ENCODE assay signal across 8 cellular contexts in the genomic region with DNA sequence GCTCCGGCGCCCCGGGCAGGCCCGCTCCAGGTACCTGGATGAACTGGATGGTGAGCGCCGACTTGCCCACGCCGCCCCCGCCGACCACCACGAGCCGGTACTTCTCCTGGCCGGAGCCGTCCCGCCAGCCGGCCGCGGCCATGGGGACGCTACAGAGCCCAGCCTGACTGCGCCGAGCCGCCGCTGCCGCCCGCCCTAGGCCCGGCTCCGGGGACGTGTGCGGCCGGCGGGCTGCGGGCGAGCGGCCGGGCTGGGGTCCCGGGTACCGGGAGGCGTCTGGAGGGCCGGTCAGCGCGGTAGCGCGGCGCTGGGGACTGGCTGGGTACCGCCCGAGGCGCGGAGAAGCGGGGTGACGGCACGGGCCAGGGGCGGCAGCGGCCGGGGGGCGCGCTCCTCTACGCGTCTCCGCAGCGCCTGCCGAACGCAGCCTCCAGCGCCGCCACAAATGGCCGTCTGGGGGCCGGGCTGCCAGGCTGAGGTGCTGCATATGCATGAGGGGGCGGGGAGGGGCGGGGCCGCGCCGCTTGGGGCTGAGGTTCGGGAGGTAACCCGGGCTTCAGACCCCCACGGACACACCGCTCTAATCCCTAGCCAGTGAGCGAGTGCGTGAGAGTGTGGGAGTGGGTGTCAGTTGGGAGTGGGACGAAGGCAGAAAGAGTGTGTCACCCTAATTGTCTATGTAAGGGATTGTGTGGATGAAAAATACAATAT. TPM values are rescaled to one million over a fixed set of nuclear protein-coding genes. Genes with fewer than 3 reads are reported as not detected.
DNase-seq lines count a peak whose midpoint lies in the region; ATAC-seq and TF ChIP-seq lines count a peak whose summit lies in the region.

TSS of gene RRAS2 (minus strand) at position 455 of the 711 bp plus-strand sequence. CDS start at position 142, 313 bp downstream.

- intact Hi-C loops in adrenal gland (cut with DNase I) (loop anchor here in 1 of 2 donors (10.0 kb wide), 1 partner anchor 54 kb away; no protein-coding TSS in a partner anchor), left ventricle myocardium superior (cut with micrococcal nuclease) (no loop called here), vagina (cut with DNase I) (no loop called here)

- peak within 1 kb of the TSS in 4 of 5 donors; percentile 59 to 90 (median 62) for H3K27ac ChIP-seq in adrenal gland
- peak within 1 kb of the TSS; percentile 80 for H3K27ac ChIP-seq in vagina

- H3K9me3 ChIP-seq in adrenal gland (replicated peaks in 1 of 3) (no peaks in the 10 kb centered on the region), vagina (no peaks in the 10 kb centered on the region)

- 0 to 1% (median 1%) methylated on average over 15 to 78 of the region's 78 CpGs for WGBS in adrenal gland, 4 donors

- DNase-seq in Daoy (ENCODE audit: low read depth) (peak; percentile 89), adrenal gland (peak; percentile 65 to 78 (median 74)), left ventricle myocardium superior (peak; percentile 88), renal cortical epithelial cell (ENCODE audit: low read depth) (peak; percentile 42), vagina (ENCODE audit: extremely low spot score in 2 of 2) (no peak)
- peak; percentile 51 for DNase-seq in Jurkat, Clone E6-1 (ENCODE audit: low read depth, low spot score)

- H3K27ac Mint-ChIP-seq in T-helper 1 cell treated with Interleukin-12 subunit alpha and Interleukin-12 subunit beta and Interleukin-4 antibody, amounts not matched to agents 30 μg/mL and 1 μg/mL, for 36 hours: peak within 1 kb of the TSS; percentile 94

- H3K36me3 ChIP-seq in adrenal gland (replicated peaks in 1 of 2) (no peaks in the 10 kb centered on the region), vagina (no peaks in the 10 kb centered on the region)

- peak within 1 kb of the TSS; percentile 99 for H3K4me3 Mint-ChIP-seq in T-helper 1 cell treated with Interleukin-12 subunit alpha and Interleukin-12 subunit beta and Interleukin-4 antibody, amounts not matched to agents 30 μg/mL and 1 μg/mL, for 36 hours

- peaks cover 5 to 9% of the 10 kb centered on the region in 2 donors for H3K4me1 ChIP-seq in adrenal gland (replicated peaks in 1 of 2)
- peaks cover 16% of the 10 kb centered on the region for H3K4me1 ChIP-seq in vagina

- no peak for TF ChIP-seq CTCF in adrenal gland (IDR thresholded peaks at IDR 0.05)
- TF ChIP-seq CTCF in vagina (IDR thresholded peaks at IDR 0.05): no peak

- H3K27me3 Mint-ChIP-seq in T-helper 1 cell treated with Interleukin-12 subunit alpha and Interleukin-12 subunit beta and Interleukin-4 antibody, amounts not matched to agents 30 μg/mL and 1 μg/mL, for 36 hours (ENCODE audit: low read depth): no peaks in the 10 kb centered on the region

- peak; percentile 89 for ATAC-seq in GM21526 (IDR thresholded peaks at IDR 0.05; ENCODE audit: low FRiP score, unreplicated experiment)
- peak; percentile 90 for ATAC-seq in left ventricle myocardium superior

- H3K9me3 Mint-ChIP-seq in T-helper 1 cell treated with Interleukin-12 subunit alpha and Interleukin-12 subunit beta and Interleukin-4 antibody, amounts not matched to agents 30 μg/mL and 1 μg/mL, for 36 hours: no peaks in the 10 kb centered on the region

- TF ChIP-seq POLR2A in adrenal gland (IDR thresholded peaks at IDR 0.05) (peak; percentile 54 to 85), vagina (IDR thresholded peaks at IDR 0.05) (peak in 1 of 2 donors; percentile 83)

- H3K4me3 ChIP-seq in Jurkat, Clone E6-1 (ENCODE audit: low read length): peak within 1 kb of the TSS; percentile 68
- H3K4me3 ChIP-seq in adrenal gland: peak within 1 kb of the TSS; percentile 51 to 96 (median 59)
- peak within 1 kb of the TSS; percentile 75 to 87 for H3K4me3 ChIP-seq in vagina

- H3K4me1 Mint-ChIP-seq in T-helper 1 cell treated with Interleukin-12 subunit alpha and Interleukin-12 subunit beta and Interleukin-4 antibody, amounts not matched to agents 30 μg/mL and 1 μg/mL, for 36 hours (ENCODE audit: low read depth): peaks cover 44% of the 10 kb centered on the region

- no peaks in the 10 kb centered on the region for H3K27me3 ChIP-seq in adrenal gland
- H3K27me3 ChIP-seq in vagina: no peaks in the 10 kb centered on the region

- peaks cover 22% of the 10 kb centered on the region for H3K36me3 Mint-ChIP-seq in T-helper 1 cell treated with Interleukin-12 subunit alpha and Interleukin-12 subunit beta and Interleukin-4 antibody, amounts not matched to agents 30 μg/mL and 1 μg/mL, for 36 hours (ENCODE audit: low read depth)

RNA-seq across cellular contexts. Expression of gene RRAS2, which starts in this region (rescaled TPM):
- 52.0 and 58.0 TPM in 2 replicates for total RNA-seq in Daoy (2014; rRNA removed; shearing (Covaris generic))
- 17.8 TPM for polyA plus RNA-seq in Jurkat, Clone E6-1 (2012; ENCODE audit: insufficient read depth, insufficient read length)
- total RNA-seq in adrenal gland (10 to 100 TPM; 19.8 to 59.3 (median 28.6) TPM), left ventricle myocardium superior (30.6 TPM), renal cortical epithelial cell (323 and 364 TPM in 2 replicates), vagina (32.7 TPM)
- polyA plus RNA-seq in adrenal gland: 10 to 100 TPM in 2 of 3 donors, 1 to 10 TPM in 1; 9.2 to 28.3 (median 10.7) TPM

Comparison
In these comparisons a context has a peak if more than half of its experiments do, and no peak if none do; other contexts are left out.
1. DNase-seq: peak in Daoy (single experiment), Jurkat, Clone E6-1 (single experiment), adrenal gland (7 of 7), left ventricle myocardium superior (single experiment) and renal cortical epithelial cell (single experiment); none in vagina (0 of 2).
2. Peak in every context shown above with its lines, with median percentiles within 50 percentile points of each other: H3K4me3 ChIP-seq.